In genomic region chr11:126697937-126698336, GRCh38 we compare ENCODE assay signal across 23 cellular contexts.
"Had no signal": no experiment of that assay in that cellular context is flagged by ENCODE, and none has a peak within 500 bp of the region (broad histone marks: within the 10 kb centered on the region; RNA-seq: fewer than 3 reads in every experiment).

No MANE protein-coding gene starts in this region.

- H3K27ac Mint-ChIP-seq: activated B cell treated with CpG ODN at 0.5 μM for 24 hours; activated CD4-positive, alpha-beta memory T cell treated with anti-CD3 and anti-CD28 coated beads, Interleukin-2, amount 10 ng/mL, durations not matched to agents 7 days and 5 days; activated CD8-positive, alpha-beta memory T cell treated with anti-CD3 and anti-CD28 coated beads, Interleukin-2, amount 10 ng/mL, durations not matched to agents 7 days and 5 days; activated naive CD8-positive, alpha-beta T cell treated with anti-CD3 and anti-CD28 coated beads, Interleukin-2, amount 10 ng/mL, durations not matched to agents 7 days and 5 days; activated T-cell treated with anti-CD3 and anti-CD28 coated beads, Interleukin-2, amount 50 U/mL, for 24 hours; activated T-helper 2 cell treated with anti-CD3 and anti-CD28 coated beads, Interferon-gamma antibody, Interleukin-2, Interleukin-4, amounts not matched to agents 10 μg/mL and 5 μg/mL and 100 μg/mL, durations not matched to agents 14 hours and 24 hours and 36 hours; nephron progenitor cell; stimulated activated naive B cell treated with anti-CD40 and anti-IgM and Interleukin-4, amounts not matched to agents 10 μg/mL and 1 μg/mL and 100 μg/mL, for 72 hours; T-helper 2 cell treated with Interferon-gamma antibody and Interleukin-4, amounts not matched to agents 5 μg/mL and 100 μg/mL, for 36 hours had no signal

- H3K9me3 ChIP-seq: body of pancreas, psoas muscle, right lobe of liver, thoracic aorta, upper lobe of left lung had no signal

- H3K4me3 ChIP-seq: body of pancreas, psoas muscle, right lobe of liver, thoracic aorta, upper lobe of left lung had no signal

- H3K27me3 ChIP-seq: body of pancreas, right lobe of liver, upper lobe of left lung had no signal

- H3K4me1 Mint-ChIP-seq: activated B cell treated with CpG ODN at 0.5 μM for 24 hours; activated CD4-positive, alpha-beta memory T cell treated with anti-CD3 and anti-CD28 coated beads, Interleukin-2, amount 10 ng/mL, durations not matched to agents 7 days and 5 days; activated CD8-positive, alpha-beta memory T cell treated with anti-CD3 and anti-CD28 coated beads, Interleukin-2, amount 10 ng/mL, durations not matched to agents 7 days and 5 days; activated naive CD8-positive, alpha-beta T cell treated with anti-CD3 and anti-CD28 coated beads, Interleukin-2, amount 10 ng/mL, durations not matched to agents 7 days and 5 days; central memory CD8-positive, alpha-beta T cell; stimulated activated naive B cell treated with anti-CD40 and anti-IgM and Interleukin-4, amounts not matched to agents 10 μg/mL and 1 μg/mL and 100 μg/mL, for 72 hours had no signal

- H3K27ac ChIP-seq: body of pancreas, psoas muscle, right lobe of liver, thoracic aorta, upper lobe of left lung had no signal

- H3K9me3 Mint-ChIP-seq: activated B cell treated with CpG ODN at 0.5 μM for 24 hours; activated CD4-positive, alpha-beta memory T cell treated with anti-CD3 and anti-CD28 coated beads, Interleukin-2, amount 10 ng/mL, durations not matched to agents 7 days and 5 days; activated naive CD8-positive, alpha-beta T cell treated with anti-CD3 and anti-CD28 coated beads, Interleukin-2, amount 10 ng/mL, durations not matched to agents 7 days and 5 days; activated T-cell treated with anti-CD3 and anti-CD28 coated beads, Interleukin-2, amount 50 U/mL, for 24 hours; activated T-helper 2 cell treated with anti-CD3 and anti-CD28 coated beads, Interferon-gamma antibody, Interleukin-2, Interleukin-4, amounts not matched to agents 10 μg/mL and 5 μg/mL and 100 μg/mL, durations not matched to agents 14 hours and 24 hours and 36 hours; central memory CD8-positive, alpha-beta T cell; T-helper 2 cell treated with Interferon-gamma antibody and Interleukin-4, amounts not matched to agents 5 μg/mL and 100 μg/mL, for 36 hours had no signal

- H3K36me3 ChIP-seq: right lobe of liver, thoracic aorta, upper lobe of left lung had no signal

- H3K4me1 ChIP-seq: body of pancreas, psoas muscle, right lobe of liver, upper lobe of left lung had no signal

- H3K4me3 Mint-ChIP-seq: activated B cell treated with CpG ODN at 0.5 μM for 24 hours; activated CD4-positive, alpha-beta memory T cell treated with anti-CD3 and anti-CD28 coated beads, Interleukin-2, amount 10 ng/mL, durations not matched to agents 7 days and 5 days; activated CD8-positive, alpha-beta memory T cell treated with anti-CD3 and anti-CD28 coated beads, Interleukin-2, amount 10 ng/mL, durations not matched to agents 7 days and 5 days; activated naive CD8-positive, alpha-beta T cell treated with anti-CD3 and anti-CD28 coated beads, Interleukin-2, amount 10 ng/mL, durations not matched to agents 7 days and 5 days; activated T-cell treated with anti-CD3 and anti-CD28 coated beads, Interleukin-2, amount 50 U/mL, for 24 hours; central memory CD8-positive, alpha-beta T cell; nephron progenitor cell; stimulated activated naive B cell treated with anti-CD40 and anti-IgM and Interleukin-4, amounts not matched to agents 10 μg/mL and 1 μg/mL and 100 μg/mL, for 72 hours; T-helper 2 cell treated with Interferon-gamma antibody and Interleukin-4, amounts not matched to agents 5 μg/mL and 100 μg/mL, for 36 hours had no signal

- H3K27me3 Mint-ChIP-seq: activated CD4-positive, alpha-beta memory T cell treated with anti-CD3 and anti-CD28 coated beads, Interleukin-2, amount 10 ng/mL, durations not matched to agents 7 days and 5 days; activated CD8-positive, alpha-beta memory T cell treated with anti-CD3 and anti-CD28 coated beads, Interleukin-2, amount 10 ng/mL, durations not matched to agents 7 days and 5 days; activated T-cell treated with anti-CD3 and anti-CD28 coated beads, Interleukin-2, amount 50 U/mL, for 24 hours had no signal

- H3K36me3 Mint-ChIP-seq: activated CD8-positive, alpha-beta memory T cell treated with anti-CD3 and anti-CD28 coated beads, Interleukin-2, amount 10 ng/mL, durations not matched to agents 7 days and 5 days; activated naive CD8-positive, alpha-beta T cell treated with anti-CD3 and anti-CD28 coated beads, Interleukin-2, amount 10 ng/mL, durations not matched to agents 7 days and 5 days; stimulated activated naive B cell treated with anti-CD40 and anti-IgM and Interleukin-4, amounts not matched to agents 10 μg/mL and 1 μg/mL and 100 μg/mL, for 72 hours had no signal

- FAIRE-seq: frontal cortex, kidney, small intestine, TTC549 had no signal

- DNase-seq: activated B cell treated with CpG ODN at 0.5 μM for 24 hours; activated CD4-positive, alpha-beta memory T cell treated with anti-CD3 and anti-CD28 coated beads, Interleukin-2, amount 10 ng/mL, durations not matched to agents 7 days and 5 days; activated CD4-positive, alpha-beta T cell treated with anti-CD3 and anti-CD28 coated beads for 4 hours; activated CD8-positive, alpha-beta memory T cell treated with anti-CD3 and anti-CD28 coated beads, Interleukin-2, amount 10 ng/mL, durations not matched to agents 7 days and 5 days; activated naive CD4-positive, alpha-beta T cell treated with Interleukin-2 at 50 U/mL for 16 hours; activated naive CD8-positive, alpha-beta T cell treated with anti-CD3 and anti-CD28 coated beads, Interleukin-2, amount 10 ng/mL, durations not matched to agents 7 days and 5 days; activated T-cell treated with anti-CD3 and anti-CD28 coated beads, Interleukin-2, amount 50 U/mL, for 24 hours; body of pancreas; effector CD4-positive, alpha-beta T cell; kidney; mammary epithelial cell; psoas muscle; right lobe of liver; small intestine; stimulated activated naive B cell treated with anti-CD40 and anti-IgM and Interleukin-4, amounts not matched to agents 10 μg/mL and 1 μg/mL and 100 μg/mL, for 72 hours; upper lobe of left lung had no signal
